In genomic region chr15:62163397-62163796, GRCh38 we compare ENCODE assay signal across 1 cellular context.
TF ChIP-seq lines count a peak whose summit lies in the region.

No MANE protein-coding gene starts in this region.

TF ChIP-seq in HepG2, 621 proteins besides CTCF, POLR2A, EP300 and RAD21 (continued from another document):
- no peak for TF ChIP-seq ZNF687 (CRISPR knock-in tag; IDR thresholded peaks at IDR 0.05)
- TF ChIP-seq HNF1A (IDR thresholded peaks at IDR 0.05; ENCODE audit: low read depth): no peak
- no peak for TF ChIP-seq HNF1A (CRISPR knock-in tag; IDR thresholded peaks at IDR 0.05; ENCODE audit: borderline replicate concordance)
- TF ChIP-seq IRF9 (CRISPR knock-in tag; IDR thresholded peaks at IDR 0.05; ENCODE audit: borderline replicate concordance): no peak
- no peak for TF ChIP-seq HHEX (CRISPR knock-in tag; IDR thresholded peaks at IDR 0.05)
